16 cellular contexts compared by ENCODE assay signal in the genomic region with DNA sequence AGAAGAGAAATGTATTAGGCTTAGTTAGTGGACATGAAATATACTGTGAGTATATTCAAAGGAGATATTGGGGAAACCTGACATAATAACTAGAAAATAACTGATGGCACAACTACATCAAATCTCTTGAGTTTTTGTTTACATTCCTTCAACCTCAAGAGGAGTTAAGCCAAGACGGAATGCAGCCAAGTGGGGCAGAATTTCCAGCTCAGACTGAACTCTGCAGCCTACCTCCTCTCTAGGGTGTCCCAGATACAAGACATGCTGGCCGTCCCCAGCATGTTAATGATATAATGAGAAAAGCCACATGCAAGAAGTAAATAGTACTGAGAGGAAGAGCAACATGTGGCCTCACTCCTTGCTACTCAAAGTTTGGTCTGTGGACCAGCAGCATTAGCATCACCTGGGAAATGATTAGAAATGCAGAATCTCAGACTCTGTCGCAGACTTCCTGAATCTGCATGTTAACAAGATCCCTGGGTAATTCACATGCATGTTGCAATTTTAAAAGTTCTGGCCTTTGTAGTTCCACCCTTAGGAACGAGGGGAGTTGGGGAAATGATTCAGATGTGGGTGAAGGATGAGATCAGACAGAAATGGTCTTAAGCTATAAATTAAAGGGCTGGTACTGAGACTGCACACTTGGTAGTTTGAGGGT.
DNase-seq lines count a peak whose midpoint lies in the region; ATAC-seq and TF ChIP-seq lines count a peak whose summit lies in the region.
"Had no signal": no experiment of that assay in that cellular context is flagged by ENCODE, and none has a peak within 500 bp of the region (broad histone marks: within the 10 kb centered on the region; RNA-seq: fewer than 3 reads in every experiment).

No MANE protein-coding gene starts in this region.

- intact Hi-C loops in OCI-LY7 (cut with micrococcal nuclease; ENCODE audit: unreplicated experiment), result no loop called here

- 0 out of 2 replicates have a peak, but pooled peaks cover 3% of the 10 kb centered on the region for H3K9me3 ChIP-seq in OCI-LY7 (ENCODE audit: low read length)
- H3K9me3 ChIP-seq: prostate gland, vagina had no signal

- H3K4me2 ChIP-seq in OCI-LY7 (ENCODE audit: low read length), result no peak overlapping the region

- H3K4me3 ChIP-seq in OCI-LY7 (ENCODE audit: low read depth, low read length, poor library complexity, severe bottlenecking), result no peak overlapping the region
- H3K4me3 ChIP-seq: coronary artery, prostate gland, vagina had no signal

- DNase-seq in AG08395 (ENCODE audit: low spot score) (peak; percentile 42), M059J (ENCODE audit: low read depth) (peak; percentile 80), dedifferentiated amniotic fluid mesenchymal stem cell (ENCODE audit: extremely low spot score) (peak; percentile 29), left lobe of liver (ENCODE audit: low spot score) (no peak), activated gamma-delta T cell treated with Interleukin-2 at 50 U/mL for 16 hours (no peak), Ammon's horn (ENCODE audit: low spot score) (no peak), OCI-LY7 (ENCODE audit: low spot score) (no peak)
- DNase-seq: activated CD4-positive, alpha-beta memory T cell treated with anti-CD3 and anti-CD28 coated beads, Interleukin-2, amount 10 ng/mL, durations not matched to agents 7 days and 5 days; DMS 273 treated with DMSO at 0.1 percent for 48 hours; NCI-H2081 treated with DMSO at 0.1 percent for 48 hours; NCI-H526; stimulated activated naive CD8-positive, alpha-beta T cell treated with anti-CD3 and anti-CD28 coated beads, Interleukin-15, amount 100 ng/mL, for 72 hours had no signal

- H4K20me1 ChIP-seq in OCI-LY7 (ENCODE audit: insufficient read depth, low read length), result no peaks in the 10 kb centered on the region

- no TSS peak for BruUV-seq in OCI-LY7 (replicated peaks; lab: Mats Ljungman, UMichigan)

- H3K9me2 ChIP-seq in OCI-LY7 (ENCODE audit: insufficient read depth, low read length), result no peaks in the 10 kb centered on the region

- no peaks in the 10 kb centered on the region for H3K4me1 ChIP-seq in OCI-LY7 (ENCODE audit: insufficient read depth, low read length, poor library complexity, severe bottlenecking)
- H3K4me1 ChIP-seq: prostate gland had no signal

- CTCF ChIA-PET in OCI-LY7 (lab: Charles Lee; ENCODE audit: unreplicated experiment), result no interaction called here

- ATAC-seq in left lobe of liver, result peak; percentile 35
- ATAC-seq in HG03521 (IDR thresholded peaks at IDR 0.05; ENCODE audit: unreplicated experiment), result no peak
- ATAC-seq: stimulated activated naive CD8-positive, alpha-beta T cell treated with anti-CD3 and anti-CD28 coated beads, Interleukin-15, amount 100 ng/mL, for 72 hours had no signal

- H3K36me3 ChIP-seq in OCI-LY7 (ENCODE audit: insufficient read depth, low read length), result no peaks in the 10 kb centered on the region
- H3K36me3 ChIP-seq: prostate gland, vagina had no signal

- POLR2A ChIA-PET in OCI-LY7 (lab: Charles Lee), result interaction anchor here (0.6 kb wide), 1 partner anchor 29 kb away, joined by 4 read pairs; no protein-coding TSS in a partner anchor

- H3K27ac ChIP-seq in OCI-LY7 (ENCODE audit: low read depth, low read length, poor library complexity, severe bottlenecking), result no peak overlapping the region
- H3K27ac ChIP-seq: coronary artery, prostate gland, vagina had no signal

- H3K79me2 ChIP-seq in OCI-LY7 (ENCODE audit: insufficient read depth, low read depth, low read length), result no peaks in the 10 kb centered on the region

- no peak overlapping the region for H2AFZ ChIP-seq in OCI-LY7 (ENCODE audit: low read length)

- TF ChIP-seq CTCF in OCI-LY7 (conservative IDR thresholded peaks at IDR 0.05; ENCODE audit: low read length), result no peak

Comparison
In these comparisons a context has a peak if more than half of its experiments do, and no peak if none do; other contexts are left out.
1. DNase-seq: peak in AG08395 (single experiment), M059J (single experiment) and dedifferentiated amniotic fluid mesenchymal stem cell (single experiment); none in left lobe of liver (single experiment), activated gamma-delta T cell treated with Interleukin-2 at 50 U/mL for 16 hours (single experiment), Ammon's horn (single experiment) and OCI-LY7 (single experiment).